Comparison of ENCODE assay signal across 16 cellular contexts in genomic region chr3:138043266-138044029, GRCh38. TPM values are rescaled to one million over a fixed set of nuclear protein-coding genes. Genes with fewer than 3 reads are reported as not detected.
A peak's percentile ranks its signal among the peaks of the same experiment; 100 is the strongest.
DNase-seq lines count a peak whose midpoint lies in the region; TF ChIP-seq lines count a peak whose summit lies in the region.
"Had no signal": no experiment of that assay in that cellular context is flagged by ENCODE, and none has a peak within 500 bp of the region (broad histone marks: within the 10 kb centered on the region; RNA-seq: fewer than 3 reads in every experiment).

No MANE protein-coding gene starts in this region.

- H4K91ac ChIP-seq in mesenchymal stem cell (ENCODE audit: low read length), result no peak overlapping the region

- 92% methylated on average over 3 of the region's 3 CpGs for WGBS in mesenchymal stem cell
- whole genome bisulfite sequencing in esophagus squamous epithelium, 2 donors, result 53 to 62% methylated on average over 3 of the region's 3 CpGs
- WGBS in esophagus muscularis mucosa, result 69% methylated on average over 3 of the region's 3 CpGs

- H3K27ac ChIP-seq in mesenchymal stem cell (ENCODE audit: low read length, poor library complexity, severe bottlenecking) (no peak overlapping the region), esophagus squamous epithelium (no peak overlapping the region), esophagus muscularis mucosa (replicated peaks in 1 of 4) (no peak overlapping the region)
- H3K27ac ChIP-seq: C4-2B, lower lobe of right lung had no signal

- no peak overlapping the region for H2BK15ac ChIP-seq in mesenchymal stem cell (ENCODE audit: low read depth, poor library complexity, severe bottlenecking)

- TF ChIP-seq POLR2A in esophagus squamous epithelium (IDR thresholded peaks at IDR 0.05) (no peak), esophagus muscularis mucosa (IDR thresholded peaks at IDR 0.05; ENCODE audit: low read depth) (no peak)

- peaks cover under 1 to 8% of the 10 kb centered on the region in 2 experiments for H3K36me3 ChIP-seq in mesenchymal stem cell (ENCODE audit: control insufficient read depth in 1 of 2, insufficient read depth in 2 of 2, low read depth in 1 of 2, low read length in 2 of 2)
- peaks cover 0 to 1% (median 0%) of the 10 kb centered on the region in 3 donors for H3K36me3 ChIP-seq in esophagus squamous epithelium
- H3K36me3 ChIP-seq in esophagus muscularis mucosa, result peaks cover 0 to 7% (median 0%) of the 10 kb centered on the region in 4 donors
- H3K36me3 ChIP-seq: lower lobe of right lung had no signal

- H2BK5ac ChIP-seq in mesenchymal stem cell (ENCODE audit: low read depth, low read length, poor library complexity, severe bottlenecking), result no peak overlapping the region

- no peak overlapping the region for H4K8ac ChIP-seq in mesenchymal stem cell (ENCODE audit: low read length)

- no peaks in the 10 kb centered on the region for H3K27me3 ChIP-seq in mesenchymal stem cell (ENCODE audit: control insufficient read depth in 1 of 2, insufficient read depth in 1 of 2, low read length in 2 of 2)
- H3K27me3 ChIP-seq in esophagus squamous epithelium, result no peaks in the 10 kb centered on the region
- H3K27me3 ChIP-seq in esophagus muscularis mucosa, result no peaks in the 10 kb centered on the region

- H3K4me1 ChIP-seq in mesenchymal stem cell (ENCODE audit: control insufficient read depth, insufficient read depth, low read depth, low read length) (no peaks in the 10 kb centered on the region), esophagus squamous epithelium (peaks cover 0 to 9% (median 3%) of the 10 kb centered on the region in 3 donors), esophagus muscularis mucosa (peaks cover 0 to 10% (median 5%) of the 10 kb centered on the region in 4 donors)
- H3K4me1 ChIP-seq: lower lobe of right lung had no signal

- H3K9ac ChIP-seq in mesenchymal stem cell (ENCODE audit: low read length), result no peak overlapping the region

- H3K4me2 ChIP-seq in mesenchymal stem cell (ENCODE audit: low read length, poor library complexity, severe bottlenecking), result no peak overlapping the region

- H3K4ac ChIP-seq in mesenchymal stem cell (ENCODE audit: low read depth in 1 of 2, low read length in 2 of 2), result no peak overlapping the region

- no peak overlapping the region for H2AK5ac ChIP-seq in mesenchymal stem cell (ENCODE audit: low read length, severe bottlenecking)

- TF ChIP-seq EP300 in esophagus muscularis mucosa (IDR thresholded peaks at IDR 0.05), result no peak

- H3K23ac ChIP-seq in mesenchymal stem cell (ENCODE audit: low read length in 2 of 2), result no peak overlapping the region

- no peak overlapping the region for H3K18ac ChIP-seq in mesenchymal stem cell (ENCODE audit: low read depth in 1 of 2, low read length in 2 of 2)

- H3K4me3 ChIP-seq in cardiac fibroblast (replicated peaks in 1 of 2; ENCODE audit: low read depth in 2 of 2, low read length in 2 of 2) (no peak overlapping the region), mesenchymal stem cell (ENCODE audit: insufficient read depth in 1 of 2, low read depth in 1 of 2, low read length in 2 of 2) (peak overlapping the region in 1 of 2 experiments; percentile 20), esophagus squamous epithelium (no peak overlapping the region), esophagus muscularis mucosa (no peak overlapping the region)
- H3K4me3 ChIP-seq: lower lobe of right lung had no signal

- H3K79me1 ChIP-seq in mesenchymal stem cell (replicated peaks; ENCODE audit: low read length, poor library complexity, severe bottlenecking), result no peaks in the 10 kb centered on the region

- DNase-seq in AG08396 (ENCODE audit: low spot score) (peak; percentile 40), LHCN-M2 (ENCODE audit: low read depth) (peak; percentile 82), cardiac fibroblast (ENCODE audit: low read depth in 2 of 2) (peak; percentile 82 to 95), mesenchymal stem cell (peak; percentile 32), AML-193 (lab: John Stamatoyannopoulos, UW) (no peak), esophagus squamous epithelium (lab: John Stamatoyannopoulos, UW) (no peak), cerebellum (ENCODE audit: low spot score) (no peak), esophagus muscularis mucosa (ENCODE audit: extremely low spot score) (no peak)
- DNase-seq: activated B cell treated with CpG ODN at 0.5 μM for 24 hours; effector CD8-positive, alpha-beta T cell; lower lobe of right lung; NCI-H2029 treated with DMSO at 0.1 percent for 48 hours; nucleus accumbens; stimulated activated CD4-positive, alpha-beta T cell treated with anti-CD3 and anti-CD28 coated beads, Interleukin-15, amount 100 ng/mL, for 24 hours had no signal

- no peak overlapping the region for H3K14ac ChIP-seq in mesenchymal stem cell (ENCODE audit: low read length in 2 of 2)

- TF ChIP-seq CTCF in cardiac fibroblast (IDR thresholded peaks at IDR 0.05; ENCODE audit: low read depth, low read length) (no peak), esophagus squamous epithelium (IDR thresholded peaks at IDR 0.05) (no peak), esophagus muscularis mucosa (IDR thresholded peaks at IDR 0.05) (no peak)

- H3K9me3 ChIP-seq in mesenchymal stem cell (ENCODE audit: control insufficient read depth, low read length) (no peaks in the 10 kb centered on the region), esophagus squamous epithelium (no peaks in the 10 kb centered on the region), esophagus muscularis mucosa (no peaks in the 10 kb centered on the region)
- H3K9me3 ChIP-seq: lower lobe of right lung had no signal

- H2AFZ ChIP-seq in mesenchymal stem cell (ENCODE audit: low read depth, low read length), result no peak overlapping the region

- H2BK12ac ChIP-seq in mesenchymal stem cell (ENCODE audit: low read length in 2 of 2), result no peak overlapping the region

- intact Hi-C loops in esophagus squamous epithelium (cut with DNase I) (no loop called here), esophagus muscularis mucosa (cut with DNase I) (no loop called here)

- H2BK120ac ChIP-seq in mesenchymal stem cell (ENCODE audit: low read depth, low read length), result no peak overlapping the region

RNA-seq across cellular contexts. Expression of gene CLDN18, which starts 33.5 kb away (rescaled TPM):
- total RNA-seq in LHCN-M2 (2014; rRNA removed) (0.06 TPM in 1 of 2 replicates, not detected in the other), esophagus squamous epithelium (under 1 TPM in 1 of 4 donors, not detected in 3; 0.38 TPM), cerebellum (0.09 TPM), esophagus muscularis mucosa (under 1 TPM in 3 of 4 donors, not detected in 1; under 0.01 to 0.40 (median 0.39) TPM)
- polyA plus RNA-seq in LHCN-M2 (2012), result 0.09 TPM
- polyA plus RNA-seq in mesenchymal stem cell (2013, experiment 1 of 2), result not detected
- polyA plus RNA-seq in mesenchymal stem cell (2013, experiment 2 of 2), result not detected
- total RNA-seq: activated B cell treated with CpG ODN at 0.5 μM for 24 hours, SK-MEL-5 had no signal

Comparison
In these comparisons a context has a peak if more than half of its experiments do, and no peak if none do; other contexts are left out.
1. DNase-seq: peak in AG08396 (single experiment), LHCN-M2 (single experiment), cardiac fibroblast (2 of 2) and mesenchymal stem cell (single experiment); none in AML-193 (0 of 2), esophagus squamous epithelium (single experiment), cerebellum (single experiment) and esophagus muscularis mucosa (single experiment).